25 cellular contexts compared by ENCODE assay signal in the genomic region with DNA sequence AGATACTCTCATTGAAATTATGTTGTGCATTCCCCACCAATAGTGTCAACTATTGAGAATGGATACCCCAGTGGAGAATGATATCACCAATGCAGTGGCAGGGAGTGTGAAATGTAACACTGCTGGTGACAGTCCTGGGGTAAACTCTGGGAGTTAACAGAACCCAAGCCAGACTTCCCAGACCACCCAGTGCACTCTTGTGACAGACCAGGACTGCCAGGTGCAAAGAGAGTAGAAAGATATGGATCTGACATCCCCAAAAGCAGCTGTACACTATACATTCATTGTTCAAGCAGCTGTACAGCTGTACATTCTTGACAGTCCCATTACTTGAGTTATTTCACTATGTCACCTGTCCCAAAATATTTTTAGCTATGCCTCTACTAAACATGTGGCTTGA.
"Had no signal": no experiment of that assay in that cellular context is flagged by ENCODE, and none has a peak within 500 bp of the region (broad histone marks: within the 10 kb centered on the region; RNA-seq: fewer than 3 reads in every experiment).

No MANE protein-coding gene starts in this region.

- H3K36me3 ChIP-seq: colonic mucosa, esophagus squamous epithelium, gastrocnemius medialis, heart right ventricle, left lung had no signal

- H3K9me3 ChIP-seq: colonic mucosa, esophagus squamous epithelium, gastrocnemius medialis, heart right ventricle, left lung had no signal

- DNase-seq: colonic mucosa; cortex of kidney; effector CD8-positive, alpha-beta T cell; effector memory CD8-positive, alpha-beta T cell; endodermal cell; erythroblast; esophagus squamous epithelium; foreskin fibroblast; foreskin melanocyte; gastrocnemius medialis; glutamatergic neuron; head of caudate nucleus; heart right ventricle; hippocampal formation; left cardiac atrium; left lung; left ventricle myocardium superior; mammary epithelial cell; mesendoderm; midbrain had no signal

- H3K36me3 Mint-ChIP-seq: memory B cell had no signal

- H3K27me3 Mint-ChIP-seq: dendritic cell treated with granulocyte-macrophage colony-stimulating factor and Interleukin-4, amounts not matched to agents 40 ng/mL and 50 ng/mL, for 4 days; effector memory CD8-positive, alpha-beta T cell had no signal

- H3K4me1 Mint-ChIP-seq: memory B cell had no signal

- ATAC-seq: effector memory CD8-positive, alpha-beta T cell; esophagus mucosa; gastrocnemius medialis; heart right ventricle; left cardiac atrium; left lung; left ventricle myocardium superior had no signal

- H3K4me3 ChIP-seq: colonic mucosa, esophagus squamous epithelium, gastrocnemius medialis, heart right ventricle, left lung, lung had no signal

- H3K27me3 ChIP-seq: colonic mucosa, esophagus squamous epithelium, gastrocnemius medialis, heart right ventricle, left lung had no signal

- H3K4me3 Mint-ChIP-seq: dendritic cell treated with granulocyte-macrophage colony-stimulating factor and Interleukin-4, amounts not matched to agents 40 ng/mL and 50 ng/mL, for 4 days; effector memory CD8-positive, alpha-beta T cell; endodermal cell; memory B cell had no signal

- H3K9me3 Mint-ChIP-seq: dendritic cell treated with granulocyte-macrophage colony-stimulating factor and Interleukin-4, amounts not matched to agents 40 ng/mL and 50 ng/mL, for 4 days; endodermal cell; memory B cell had no signal

- H3K4me1 ChIP-seq: colonic mucosa, esophagus squamous epithelium, gastrocnemius medialis, heart right ventricle, left lung had no signal

- H3K27ac ChIP-seq: colonic mucosa, epithelial cell of prostate, esophagus squamous epithelium, gastrocnemius medialis, heart right ventricle, left lung had no signal
